Comparison of ENCODE assay signal across 35 cellular contexts in genomic region chr3:73391984-73392383, GRCh38.
A peak's percentile ranks its signal among the peaks of the same experiment; 100 is the strongest.
DNase-seq lines count a peak whose midpoint lies in the region; ATAC-seq and TF ChIP-seq lines count a peak whose summit lies in the region.
"Had no signal": no experiment of that assay in that cellular context is flagged by ENCODE, and none has a peak within 500 bp of the region (broad histone marks: within the 10 kb centered on the region; RNA-seq: fewer than 3 reads in every experiment).

No MANE protein-coding gene starts in this region.

- no peak overlapping the region for H3K4me2 ChIP-seq in GM23338
- H3K4me2 ChIP-seq: A549; BLaER1; BLaER1 treated with 17β-estradiol and CSF1 and Interleukin-3, amounts not matched to agents 10 nM and 100 nM had no signal

- no peak for TF ChIP-seq POLR2A in uterus (IDR thresholded peaks at IDR 0.05)

- ATAC-seq in GM23338 (no peak), GM18873 (IDR thresholded peaks at IDR 0.05; ENCODE audit: low FRiP score, unreplicated experiment) (no peak), HG02759 (IDR thresholded peaks at IDR 0.05; ENCODE audit: unreplicated experiment) (no peak)
- ATAC-seq: A549; CD8-positive, alpha-beta T cell had no signal

- 0 out of 2 replicates have a peak, but pooled peaks cover 3% of the 10 kb centered on the region for H3K9me2 ChIP-seq in GM23338 (ENCODE audit: insufficient read depth)

- H3K4me3 ChIP-seq in GM23338 (no peak overlapping the region), uterus (no peak overlapping the region)
- H3K4me3 ChIP-seq: A549; BLaER1; BLaER1 treated with 17β-estradiol and CSF1 and Interleukin-3, amounts not matched to agents 10 nM and 100 nM had no signal

- H3K4me3 Mint-ChIP-seq in GM23338, result no peak overlapping the region
- no peak overlapping the region for H3K4me3 Mint-ChIP-seq in brain
- H3K4me3 Mint-ChIP-seq in nephron progenitor cell, result no peak overlapping the region
- H3K4me3 Mint-ChIP-seq: B cell; CD14-positive monocyte; CD4-positive, alpha-beta memory T cell; CD4-positive, alpha-beta T cell; CD8-positive, alpha-beta memory T cell; CD8-positive, alpha-beta T cell had no signal

- intact Hi-C loops in uterus (cut with DNase I; ENCODE audit: low total_unique reads), result no loop called here

- DNase-seq in GM23338 (ENCODE audit: low spot score), result no peak
- DNase-seq in nephron progenitor cell, result no peak
- no peak for DNase-seq in uterus
- no peak for DNase-seq in foreskin melanocyte
- no peak for DNase-seq in NCI-H748 treated with DMSO at 0.1 percent for 48 hours (lab: John Stamatoyannopoulos, UW)
- DNase-seq: 8988T; ACHN; AML-193; BE2C; C1 segment of cervical spinal cord; Caco-2; Calu3; CD4-positive, alpha-beta memory T cell; CD4-positive, alpha-beta T cell; CD4-positive, CD25-positive, alpha-beta regulatory T cell; CD8-positive, alpha-beta memory T cell; CD8-positive, alpha-beta T cell; COR-L47; DMS 273 treated with DMSO at 0.1 percent for 48 hours; DMS153; DMS53; DMS79; DMS79 treated with DMSO at 0.1 percent for 48 hours; DND-41; EL had no signal

- H3K27ac Mint-ChIP-seq in GM23338, result peak overlapping the region; percentile 11; the same call in 1 of the 2 replicates
- peak overlapping the region in 3 of 5 experiments; percentile 4 to 87 (median 33) for H3K27ac Mint-ChIP-seq in brain
- peak overlapping the region; percentile 30 for H3K27ac Mint-ChIP-seq in nephron progenitor cell
- H3K27ac Mint-ChIP-seq: B cell; CD14-positive monocyte; CD4-positive, alpha-beta memory T cell; CD4-positive, alpha-beta T cell; CD4-positive, CD25-positive, alpha-beta regulatory T cell; CD8-positive, alpha-beta memory T cell; CD8-positive, alpha-beta T cell had no signal

- H3K4me1 Mint-ChIP-seq in GM23338, result no peaks in the 10 kb centered on the region
- H3K4me1 Mint-ChIP-seq in brain, result peaks cover 26% of the 10 kb centered on the region
- H3K4me1 Mint-ChIP-seq in nephron progenitor cell, result peaks cover 37% of the 10 kb centered on the region
- H3K4me1 Mint-ChIP-seq: B cell; CD14-positive monocyte; CD4-positive, alpha-beta memory T cell; CD4-positive, CD25-positive, alpha-beta regulatory T cell; CD8-positive, alpha-beta memory T cell had no signal

- TF ChIP-seq CTCF in GM23338 (conservative IDR thresholded peaks at IDR 0.05; ENCODE audit: low read depth in 2 of 2), result no peak
- no peak for TF ChIP-seq CTCF in brain (conservative IDR thresholded peaks at IDR 0.05)
- no peak for TF ChIP-seq CTCF in nephron progenitor cell (IDR thresholded peaks at IDR 0.05)
- no peak for TF ChIP-seq CTCF in uterus (IDR thresholded peaks at IDR 0.05)

- no peaks in the 10 kb centered on the region for H4K20me1 ChIP-seq in GM23338 (replicated peaks; ENCODE audit: insufficient read depth)
- H4K20me1 ChIP-seq: BLaER1; BLaER1 treated with 17β-estradiol and CSF1 and Interleukin-3, amounts not matched to agents 10 nM and 100 nM had no signal

- H3K36me3 Mint-ChIP-seq in GM23338 (ENCODE audit: low read depth), result no peaks in the 10 kb centered on the region
- peaks cover 86% of the 10 kb centered on the region for H3K36me3 Mint-ChIP-seq in brain
- peaks cover 78% of the 10 kb centered on the region for H3K36me3 Mint-ChIP-seq in nephron progenitor cell (ENCODE audit: low read depth)
- H3K36me3 Mint-ChIP-seq: CD14-positive monocyte; CD4-positive, alpha-beta memory T cell; CD4-positive, CD25-positive, alpha-beta regulatory T cell; CD8-positive, alpha-beta memory T cell; CD8-positive, alpha-beta T cell had no signal

- no peaks in the 10 kb centered on the region; the same call in 1 of the 2 replicates for H3K36me3 ChIP-seq in GM23338 (ENCODE audit: insufficient read depth)
- no peaks in the 10 kb centered on the region for H3K36me3 ChIP-seq in uterus
- H3K36me3 ChIP-seq: BLaER1; BLaER1 treated with 17β-estradiol and CSF1 and Interleukin-3, amounts not matched to agents 10 nM and 100 nM had no signal

- H3K27me3 Mint-ChIP-seq in GM23338 (ENCODE audit: insufficient read depth, low read depth, poor library complexity) (no peaks in the 10 kb centered on the region), brain (no peaks in the 10 kb centered on the region), nephron progenitor cell (ENCODE audit: low read depth, poor library complexity) (no peaks in the 10 kb centered on the region)
- H3K27me3 Mint-ChIP-seq: CD4-positive, CD25-positive, alpha-beta regulatory T cell had no signal

- H3K27me3 ChIP-seq in GM23338 (ENCODE audit: insufficient read depth) (no peaks in the 10 kb centered on the region), uterus (no peaks in the 10 kb centered on the region)
- H3K27me3 ChIP-seq: BE2C; BLaER1; BLaER1 treated with 17β-estradiol and CSF1 and Interleukin-3, amounts not matched to agents 10 nM and 100 nM had no signal

- H3K79me2 ChIP-seq in GM23338 (replicated peaks; ENCODE audit: insufficient read depth), result no peaks in the 10 kb centered on the region

- no peaks in the 10 kb centered on the region for H3K4me1 ChIP-seq in GM23338 (ENCODE audit: insufficient read depth)
- no peaks in the 10 kb centered on the region for H3K4me1 ChIP-seq in uterus
- H3K4me1 ChIP-seq: A549; BE2C; BLaER1; BLaER1 treated with 17β-estradiol and CSF1 and Interleukin-3, amounts not matched to agents 10 nM and 100 nM; Caco-2 had no signal

- H2AFZ ChIP-seq in GM23338, result no peak overlapping the region

- no peak overlapping the region for H3K27ac ChIP-seq in GM23338 (ENCODE audit: low read depth)
- H3K27ac ChIP-seq in uterus, result peak overlapping the region; percentile 24 to 31
- H3K27ac ChIP-seq: 22Rv1; A549; BLaER1; BLaER1 treated with 17β-estradiol and CSF1 and Interleukin-3, amounts not matched to agents 10 nM and 100 nM; C4-2B had no signal

- no peaks in the 10 kb centered on the region for H3K9me3 Mint-ChIP-seq in GM23338
- H3K9me3 Mint-ChIP-seq in brain, result peaks cover 0 to 3% (median 0%) of the 10 kb centered on the region in 5 experiments
- H3K9me3 Mint-ChIP-seq in nephron progenitor cell, result no peaks in the 10 kb centered on the region
- H3K9me3 Mint-ChIP-seq: CD4-positive, alpha-beta T cell; CD8-positive, alpha-beta T cell had no signal

- H3F3A ChIP-seq in GM23338 (replicated peaks; ENCODE audit: low read depth), result no peaks in the 10 kb centered on the region

- no peaks in the 10 kb centered on the region for H3K9me3 ChIP-seq in uterus
- H3K9me3 ChIP-seq: A549; BE2C; BLaER1; BLaER1 treated with 17β-estradiol and CSF1 and Interleukin-3, amounts not matched to agents 10 nM and 100 nM; Caco-2 had no signal

TF ChIP-seq in GM23338, 12 proteins besides CTCF, POLR2A, EP300 and RAD21 (continues in another document):
- TF ChIP-seq ZNF114 (CRISPR knock-in tag; IDR thresholded peaks at IDR 0.05) (no peak), ZNF462 (CRISPR knock-in tag; IDR thresholded peaks at IDR 0.05) (no peak), JUNB (IDR thresholded peaks at IDR 0.05; ENCODE audit: unreplicated experiment) (no peak)
